Comparison of ENCODE assay signal across 40 cellular contexts in the genomic region with DNA sequence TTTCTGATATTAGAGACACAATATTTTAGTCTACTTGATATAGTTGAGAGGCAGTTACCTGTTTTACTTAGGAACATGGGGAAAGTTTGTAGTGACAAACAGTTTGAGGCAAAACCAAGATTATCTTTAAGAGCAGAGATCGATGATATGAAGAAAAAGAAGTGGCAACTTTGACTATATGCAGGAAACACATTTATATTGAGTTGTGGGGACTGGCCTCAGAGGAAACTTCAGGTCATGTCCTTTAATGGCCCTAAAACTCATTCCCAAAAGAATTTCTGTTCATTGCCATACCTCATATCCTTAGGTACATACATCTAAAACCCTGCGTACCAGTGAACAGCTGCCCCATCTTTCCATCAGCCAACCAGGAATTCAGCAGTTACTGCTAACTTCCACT. TPM values are rescaled to one million over a fixed set of nuclear protein-coding genes. Genes with fewer than 3 reads are reported as not detected.
"Had no signal": no experiment of that assay in that cellular context is flagged by ENCODE, and none has a peak within 500 bp of the region (broad histone marks: within the 10 kb centered on the region; RNA-seq: fewer than 3 reads in every experiment).

No MANE protein-coding gene starts in this region.

- H3K9me3 Mint-ChIP-seq: activated CD4-positive, alpha-beta memory T cell treated with anti-CD3 and anti-CD28 coated beads, Interleukin-2, amount 10 ng/mL, durations not matched to agents 7 days and 5 days; activated CD4-positive, alpha-beta T cell treated with anti-CD3 and anti-CD28 coated beads, Interleukin-2, amount 10 ng/mL, durations not matched to agents 7 days and 5 days; activated naive CD4-positive, alpha-beta T cell treated with anti-CD3 and anti-CD28 coated beads for 36 hours; activated naive CD4-positive, alpha-beta T cell treated with anti-CD3 and anti-CD28 coated beads, Interleukin-2, amount 50 U/mL, for 72 hours; activated naive CD8-positive, alpha-beta T cell treated with anti-CD3 and anti-CD28 coated beads for 36 hours; activated T-cell treated with anti-CD3 and anti-CD28 coated beads, Interleukin-2, amount 50 U/mL, for 4 hours; activated T-cell treated with anti-CD3 and anti-CD28 coated beads, Interleukin-2, amount 50 U/mL, for 72 hours; activated T-helper 1 cell treated with anti-CD3 and anti-CD28 coated beads, Interleukin-12 subunit alpha, Interleukin-12 subunit beta, Interleukin-2, Interleukin-4 antibody, amounts not matched to agents 30 ng/mL and 10 ng/mL and 1 ng/mL, durations not matched to agents 14 hours and 24 hours and 36 hours; activated T-helper 17 cell treated with anti-CD3 and anti-CD28 coated beads, Interleukin-2, amount 50 U/mL, for 72 hours; T-helper 1 cell treated with Interleukin-12 subunit alpha and Interleukin-12 subunit beta and Interleukin-4 antibody, amounts not matched to agents 30 μg/mL and 1 μg/mL, for 36 hours; T-helper 2 cell treated with Interferon-gamma antibody and Interleukin-4, amounts not matched to agents 5 μg/mL and 100 μg/mL, for 36 hours; WTC11 had no signal

- H3K4me3 Mint-ChIP-seq: activated CD4-positive, alpha-beta memory T cell treated with anti-CD3 and anti-CD28 coated beads, Interleukin-2, amount 10 ng/mL, durations not matched to agents 7 days and 5 days; activated CD4-positive, alpha-beta T cell treated with anti-CD3 and anti-CD28 coated beads for 36 hours; activated CD4-positive, alpha-beta T cell treated with anti-CD3 and anti-CD28 coated beads, Interleukin-2, amount 10 ng/mL, durations not matched to agents 7 days and 5 days; activated CD8-positive, alpha-beta T cell treated with anti-CD3 and anti-CD28 coated beads, Interleukin-2, amount 10 ng/mL, durations not matched to agents 7 days and 5 days; activated naive CD4-positive, alpha-beta T cell treated with anti-CD3 and anti-CD28 coated beads for 36 hours; activated naive CD8-positive, alpha-beta T cell treated with anti-CD3 and anti-CD28 coated beads for 36 hours; activated T-cell treated with anti-CD3 and anti-CD28 coated beads, Interleukin-2, amount 50 U/mL, for 4 hours; activated T-cell treated with anti-CD3 and anti-CD28 coated beads, Interleukin-2, amount 50 U/mL, for 72 hours; activated T-helper 1 cell treated with anti-CD3 and anti-CD28 coated beads, Interleukin-12 subunit alpha, Interleukin-12 subunit beta, Interleukin-2, Interleukin-4 antibody, amounts not matched to agents 30 ng/mL and 10 ng/mL and 1 ng/mL, durations not matched to agents 14 hours and 24 hours and 36 hours; activated T-helper 17 cell treated with anti-CD3 and anti-CD28 coated beads, Interleukin-2, amount 50 U/mL, for 72 hours; T-helper 1 cell treated with Interleukin-12 subunit alpha and Interleukin-12 subunit beta and Interleukin-4 antibody, amounts not matched to agents 30 μg/mL and 1 μg/mL, for 36 hours; T-helper 2 cell treated with Interferon-gamma antibody and Interleukin-4, amounts not matched to agents 5 μg/mL and 100 μg/mL, for 36 hours; WTC11 had no signal

- DNase-seq: activated CD4-positive, alpha-beta memory T cell treated with anti-CD3 and anti-CD28 coated beads, Interleukin-2, amount 10 ng/mL, durations not matched to agents 7 days and 5 days; activated CD4-positive, alpha-beta T cell treated with anti-CD3 and anti-CD28 coated beads for 1 hour; activated CD4-positive, alpha-beta T cell treated with anti-CD3 and anti-CD28 coated beads for 36 hours; activated CD4-positive, alpha-beta T cell treated with anti-CD3 and anti-CD28 coated beads for 48 hours; activated CD4-positive, alpha-beta T cell treated with anti-CD3 and anti-CD28 coated beads, Interleukin-2, amount 10 ng/mL, durations not matched to agents 7 days and 5 days; activated CD4-positive, alpha-beta T cell treated with anti-CD3 and anti-CD28 coated beads, Interleukin-2, amount 50 U/mL, for 48 hours; activated CD4-positive, CD25-positive, alpha-beta regulatory T cell; activated CD8-positive, alpha-beta memory T cell treated with anti-CD3 and anti-CD28 coated beads for 24 hours; activated CD8-positive, alpha-beta memory T cell treated with anti-CD3 and anti-CD28 coated beads, Interleukin-2, amount 50 U/mL, for 4 hours; activated CD8-positive, alpha-beta T cell treated with anti-CD3 and anti-CD28 coated beads, Interleukin-2, amount 10 ng/mL, durations not matched to agents 7 days and 5 days; activated effector memory CD4-positive, alpha-beta T cell treated with anti-CD3 and anti-CD28 coated beads, Interleukin-2, amount 50 U/mL, for 16 hours; activated gamma-delta T cell treated with Interleukin-2 at 50 U/mL for 16 hours; activated naive CD4-positive, alpha-beta T cell; activated naive CD4-positive, alpha-beta T cell treated with anti-CD3 and anti-CD28 coated beads for 36 hours; activated naive CD4-positive, alpha-beta T cell treated with anti-CD3 and anti-CD28 coated beads, Interleukin-2, amount 50 U/mL, for 16 hours; activated naive CD8-positive, alpha-beta T cell treated with anti-CD3 and anti-CD28 coated beads for 36 hours; activated T-cell treated with anti-CD3 and anti-CD28 coated beads for 4 hours; activated T-cell treated with anti-CD3 and anti-CD28 coated beads, Interleukin-2, amount 50 U/mL, for 1 hour; activated T-cell treated with anti-CD3 and anti-CD28 coated beads, Interleukin-2, amount 50 U/mL, for 4 hours; activated T-cell treated with anti-CD3 and anti-CD28 coated beads, Interleukin-2, amount 50 U/mL, for 72 hours; adrenal gland; amniotic stem cell; aorta; body of pancreas; brain microvascular endothelial cell; central memory CD4-positive, alpha-beta T cell; T-helper 2 cell; T-helper 9 cell; WERI-Rb-1 had no signal

- H3K36me3 ChIP-seq: adrenal gland, brain microvascular endothelial cell, breast epithelium, WERI-Rb-1 had no signal

- H3K9me3 ChIP-seq: adrenal gland, body of pancreas, breast epithelium had no signal

- H3K27me3 ChIP-seq: adrenal gland, body of pancreas, brain microvascular endothelial cell, breast epithelium had no signal

- H3K4me1 Mint-ChIP-seq: activated CD4-positive, alpha-beta memory T cell treated with anti-CD3 and anti-CD28 coated beads, Interleukin-2, amount 10 ng/mL, durations not matched to agents 7 days and 5 days; activated CD4-positive, alpha-beta T cell treated with anti-CD3 and anti-CD28 coated beads for 36 hours; activated CD4-positive, alpha-beta T cell treated with anti-CD3 and anti-CD28 coated beads, Interleukin-2, amount 10 ng/mL, durations not matched to agents 7 days and 5 days; activated naive CD8-positive, alpha-beta T cell treated with anti-CD3 and anti-CD28 coated beads for 36 hours; activated T-helper 17 cell treated with anti-CD3 and anti-CD28 coated beads, Interleukin-2, amount 50 U/mL, for 72 hours; WTC11 had no signal

- H3K4me1 ChIP-seq: adrenal gland, body of pancreas, breast epithelium had no signal

- H3K27ac ChIP-seq: adrenal gland, body of pancreas, brain microvascular endothelial cell, breast epithelium, WERI-Rb-1 had no signal

- H3K27ac Mint-ChIP-seq: activated CD4-positive, alpha-beta memory T cell treated with anti-CD3 and anti-CD28 coated beads, Interleukin-2, amount 10 ng/mL, durations not matched to agents 7 days and 5 days; activated CD4-positive, alpha-beta T cell treated with anti-CD3 and anti-CD28 coated beads for 36 hours; activated CD4-positive, alpha-beta T cell treated with anti-CD3 and anti-CD28 coated beads, Interleukin-2, amount 10 ng/mL, durations not matched to agents 7 days and 5 days; activated CD8-positive, alpha-beta T cell treated with anti-CD3 and anti-CD28 coated beads, Interleukin-2, amount 10 ng/mL, durations not matched to agents 7 days and 5 days; activated naive CD4-positive, alpha-beta T cell treated with anti-CD3 and anti-CD28 coated beads for 36 hours; activated naive CD4-positive, alpha-beta T cell treated with anti-CD3 and anti-CD28 coated beads, Interleukin-2, amount 50 U/mL, for 72 hours; activated naive CD8-positive, alpha-beta T cell treated with anti-CD3 and anti-CD28 coated beads for 36 hours; activated T-cell treated with anti-CD3 and anti-CD28 coated beads, Interleukin-2, amount 50 U/mL, for 72 hours; activated T-helper 1 cell treated with anti-CD3 and anti-CD28 coated beads, Interleukin-12 subunit alpha, Interleukin-12 subunit beta, Interleukin-2, Interleukin-4 antibody, amounts not matched to agents 30 ng/mL and 10 ng/mL and 1 ng/mL, durations not matched to agents 14 hours and 24 hours and 36 hours; activated T-helper 17 cell treated with anti-CD3 and anti-CD28 coated beads, Interleukin-2, amount 50 U/mL, for 72 hours; T-helper 1 cell treated with Interleukin-12 subunit alpha and Interleukin-12 subunit beta and Interleukin-4 antibody, amounts not matched to agents 30 μg/mL and 1 μg/mL, for 36 hours; T-helper 2 cell treated with Interferon-gamma antibody and Interleukin-4, amounts not matched to agents 5 μg/mL and 100 μg/mL, for 36 hours; WTC11 had no signal

- H3K36me3 Mint-ChIP-seq: activated naive CD4-positive, alpha-beta T cell treated with anti-CD3 and anti-CD28 coated beads, Interleukin-2, amount 50 U/mL, for 72 hours; activated naive CD8-positive, alpha-beta T cell treated with anti-CD3 and anti-CD28 coated beads for 36 hours; WTC11 had no signal

- H3K27me3 Mint-ChIP-seq: activated CD4-positive, alpha-beta memory T cell treated with anti-CD3 and anti-CD28 coated beads, Interleukin-2, amount 10 ng/mL, durations not matched to agents 7 days and 5 days; activated naive CD8-positive, alpha-beta T cell treated with anti-CD3 and anti-CD28 coated beads for 36 hours had no signal

- H3K4me3 ChIP-seq: adrenal gland, body of pancreas, breast epithelium had no signal

- ATAC-seq: activated CD4-positive, alpha-beta T cell treated with anti-CD3 and anti-CD28 coated beads for 36 hours; activated CD4-positive, CD25-positive, alpha-beta regulatory T cell treated with anti-CD3 and anti-CD28 coated beads, Interleukin-2, amount 50 U/mL, for 24 hours; activated CD8-positive, alpha-beta T cell treated with anti-CD3 and anti-CD28 coated beads, Interleukin-2, amount 10 ng/mL, durations not matched to agents 7 days and 5 days; activated naive CD4-positive, alpha-beta T cell treated with anti-CD3 and anti-CD28 coated beads, Interleukin-2, amount 50 U/mL, for 72 hours; activated T-cell treated with anti-CD3 and anti-CD28 coated beads, Interleukin-2, amount 50 U/mL, for 4 hours; activated T-cell treated with anti-CD3 and anti-CD28 coated beads, Interleukin-2, amount 50 U/mL, for 72 hours; activated T-helper 17 cell treated with anti-CD3 and anti-CD28 coated beads, Interleukin-2, amount 50 U/mL, for 72 hours; body of pancreas; WTC11 had no signal

RNA-seq across cellular contexts. Expression of a gene that starts 4.5 kb away (rescaled TPM):
- total RNA-seq: activated CD4-positive, alpha-beta memory T cell treated with anti-CD3 and anti-CD28 coated beads, Interleukin-2, amount 10 ng/mL, durations not matched to agents 7 days and 5 days; activated CD4-positive, alpha-beta T cell treated with anti-CD3 and anti-CD28 coated beads for 36 hours; activated CD4-positive, alpha-beta T cell treated with anti-CD3 and anti-CD28 coated beads, Interleukin-2, amount 10 ng/mL, durations not matched to agents 7 days and 5 days; activated CD8-positive, alpha-beta T cell treated with anti-CD3 and anti-CD28 coated beads, Interleukin-2, amount 10 ng/mL, durations not matched to agents 7 days and 5 days; activated naive CD4-positive, alpha-beta T cell treated with anti-CD3 and anti-CD28 coated beads for 36 hours; activated naive CD4-positive, alpha-beta T cell treated with anti-CD3 and anti-CD28 coated beads, Interleukin-2, amount 50 U/mL, for 72 hours; activated naive CD8-positive, alpha-beta T cell treated with anti-CD3 and anti-CD28 coated beads for 36 hours; activated T-cell treated with anti-CD3 and anti-CD28 coated beads, Interleukin-2, amount 50 U/mL, for 72 hours; activated T-helper 1 cell treated with anti-CD3 and anti-CD28 coated beads, Interleukin-12 subunit alpha, Interleukin-12 subunit beta, Interleukin-2, Interleukin-4 antibody, amounts not matched to agents 30 ng/mL and 10 ng/mL and 1 ng/mL, durations not matched to agents 14 hours and 24 hours and 36 hours; activated T-helper 17 cell treated with anti-CD3 and anti-CD28 coated beads, Interleukin-2, amount 50 U/mL, for 72 hours; aorta; astrocyte; body of pancreas; breast epithelium; cardiac septum had no signal
- polyA plus RNA-seq: adrenal gland, aorta had no signal

RNA-seq across cellular contexts. Expression of a gene that starts 9.4 kb away (rescaled TPM):
- total RNA-seq: activated CD4-positive, alpha-beta memory T cell treated with anti-CD3 and anti-CD28 coated beads, Interleukin-2, amount 10 ng/mL, durations not matched to agents 7 days and 5 days; activated CD4-positive, alpha-beta T cell treated with anti-CD3 and anti-CD28 coated beads for 36 hours; activated CD4-positive, alpha-beta T cell treated with anti-CD3 and anti-CD28 coated beads, Interleukin-2, amount 10 ng/mL, durations not matched to agents 7 days and 5 days; activated CD8-positive, alpha-beta T cell treated with anti-CD3 and anti-CD28 coated beads, Interleukin-2, amount 10 ng/mL, durations not matched to agents 7 days and 5 days; activated naive CD4-positive, alpha-beta T cell treated with anti-CD3 and anti-CD28 coated beads for 36 hours; activated naive CD8-positive, alpha-beta T cell treated with anti-CD3 and anti-CD28 coated beads for 36 hours; activated T-cell treated with anti-CD3 and anti-CD28 coated beads, Interleukin-2, amount 50 U/mL, for 72 hours; activated T-helper 1 cell treated with anti-CD3 and anti-CD28 coated beads, Interleukin-12 subunit alpha, Interleukin-12 subunit beta, Interleukin-2, Interleukin-4 antibody, amounts not matched to agents 30 ng/mL and 10 ng/mL and 1 ng/mL, durations not matched to agents 14 hours and 24 hours and 36 hours; activated T-helper 17 cell treated with anti-CD3 and anti-CD28 coated beads, Interleukin-2, amount 50 U/mL, for 72 hours; astrocyte; body of pancreas; breast epithelium had no signal

RNA-seq across cellular contexts. Expression of a gene that starts 10.9 kb away (rescaled TPM):
- total RNA-seq: activated CD4-positive, alpha-beta memory T cell treated with anti-CD3 and anti-CD28 coated beads, Interleukin-2, amount 10 ng/mL, durations not matched to agents 7 days and 5 days; activated CD4-positive, alpha-beta T cell treated with anti-CD3 and anti-CD28 coated beads for 36 hours; activated CD4-positive, alpha-beta T cell treated with anti-CD3 and anti-CD28 coated beads, Interleukin-2, amount 10 ng/mL, durations not matched to agents 7 days and 5 days; activated CD8-positive, alpha-beta T cell treated with anti-CD3 and anti-CD28 coated beads, Interleukin-2, amount 10 ng/mL, durations not matched to agents 7 days and 5 days; activated naive CD4-positive, alpha-beta T cell treated with anti-CD3 and anti-CD28 coated beads for 36 hours; activated naive CD8-positive, alpha-beta T cell treated with anti-CD3 and anti-CD28 coated beads for 36 hours; activated T-helper 1 cell treated with anti-CD3 and anti-CD28 coated beads, Interleukin-12 subunit alpha, Interleukin-12 subunit beta, Interleukin-2, Interleukin-4 antibody, amounts not matched to agents 30 ng/mL and 10 ng/mL and 1 ng/mL, durations not matched to agents 14 hours and 24 hours and 36 hours; activated T-helper 17 cell treated with anti-CD3 and anti-CD28 coated beads, Interleukin-2, amount 50 U/mL, for 72 hours; astrocyte; body of pancreas; breast epithelium; cerebellum; WTC11 had no signal
- polyA plus RNA-seq: adrenal gland, aorta had no signal

RNA-seq across cellular contexts. Expression of a gene that starts 18.3 kb away (rescaled TPM):
- total RNA-seq: activated CD4-positive, alpha-beta memory T cell treated with anti-CD3 and anti-CD28 coated beads, Interleukin-2, amount 10 ng/mL, durations not matched to agents 7 days and 5 days; activated CD4-positive, alpha-beta T cell treated with anti-CD3 and anti-CD28 coated beads for 36 hours; activated CD4-positive, alpha-beta T cell treated with anti-CD3 and anti-CD28 coated beads, Interleukin-2, amount 10 ng/mL, durations not matched to agents 7 days and 5 days; activated CD8-positive, alpha-beta T cell treated with anti-CD3 and anti-CD28 coated beads, Interleukin-2, amount 10 ng/mL, durations not matched to agents 7 days and 5 days; activated naive CD4-positive, alpha-beta T cell treated with anti-CD3 and anti-CD28 coated beads for 36 hours; activated naive CD4-positive, alpha-beta T cell treated with anti-CD3 and anti-CD28 coated beads, Interleukin-2, amount 50 U/mL, for 72 hours; activated naive CD8-positive, alpha-beta T cell treated with anti-CD3 and anti-CD28 coated beads for 36 hours; activated T-cell treated with anti-CD3 and anti-CD28 coated beads, Interleukin-2, amount 50 U/mL, for 4 hours; activated T-cell treated with anti-CD3 and anti-CD28 coated beads, Interleukin-2, amount 50 U/mL, for 72 hours; activated T-helper 1 cell treated with anti-CD3 and anti-CD28 coated beads, Interleukin-12 subunit alpha, Interleukin-12 subunit beta, Interleukin-2, Interleukin-4 antibody, amounts not matched to agents 30 ng/mL and 10 ng/mL and 1 ng/mL, durations not matched to agents 14 hours and 24 hours and 36 hours; activated T-helper 17 cell treated with anti-CD3 and anti-CD28 coated beads, Interleukin-2, amount 50 U/mL, for 72 hours; astrocyte; WTC11 had no signal

RNA-seq across cellular contexts. Expression of a gene that starts 24.6 kb away (rescaled TPM):
- total RNA-seq: activated CD4-positive, alpha-beta memory T cell treated with anti-CD3 and anti-CD28 coated beads, Interleukin-2, amount 10 ng/mL, durations not matched to agents 7 days and 5 days; activated CD4-positive, alpha-beta T cell treated with anti-CD3 and anti-CD28 coated beads for 36 hours; activated CD4-positive, alpha-beta T cell treated with anti-CD3 and anti-CD28 coated beads, Interleukin-2, amount 10 ng/mL, durations not matched to agents 7 days and 5 days; activated CD8-positive, alpha-beta T cell treated with anti-CD3 and anti-CD28 coated beads, Interleukin-2, amount 10 ng/mL, durations not matched to agents 7 days and 5 days; activated naive CD4-positive, alpha-beta T cell treated with anti-CD3 and anti-CD28 coated beads for 36 hours; activated naive CD4-positive, alpha-beta T cell treated with anti-CD3 and anti-CD28 coated beads, Interleukin-2, amount 50 U/mL, for 72 hours; activated naive CD8-positive, alpha-beta T cell treated with anti-CD3 and anti-CD28 coated beads for 36 hours; activated T-cell treated with anti-CD3 and anti-CD28 coated beads, Interleukin-2, amount 50 U/mL, for 72 hours; activated T-helper 1 cell treated with anti-CD3 and anti-CD28 coated beads, Interleukin-12 subunit alpha, Interleukin-12 subunit beta, Interleukin-2, Interleukin-4 antibody, amounts not matched to agents 30 ng/mL and 10 ng/mL and 1 ng/mL, durations not matched to agents 14 hours and 24 hours and 36 hours; activated T-helper 17 cell treated with anti-CD3 and anti-CD28 coated beads, Interleukin-2, amount 50 U/mL, for 72 hours; aorta; astrocyte; body of pancreas; breast epithelium; cardiac septum had no signal
- polyA plus RNA-seq: aorta had no signal
